ENCODE assay signal across 33 cellular contexts in genomic region chr11:58292017-58292416, GRCh38. TPM values are rescaled to one million over a fixed set of nuclear protein-coding genes. Genes with fewer than 3 reads are reported as not detected.
"Had no signal": no experiment of that assay in that cellular context is flagged by ENCODE, and none has a peak within 500 bp of the region (broad histone marks: within the 10 kb centered on the region; RNA-seq: fewer than 3 reads in every experiment).

No MANE protein-coding gene starts in this region.

- H3K27me3 ChIP-seq: body of pancreas had no signal

- H3K4me3 Mint-ChIP-seq: activated CD4-positive, alpha-beta memory T cell treated with anti-CD3 and anti-CD28 coated beads, Interleukin-2, amount 10 ng/mL, durations not matched to agents 7 days and 5 days; activated CD4-positive, alpha-beta T cell treated with anti-CD3 and anti-CD28 coated beads, Interleukin-2, amount 10 ng/mL, durations not matched to agents 7 days and 5 days; activated naive CD4-positive, alpha-beta T cell treated with anti-CD3 and anti-CD28 coated beads, Interleukin-2, amount 10 ng/mL, durations not matched to agents 7 days and 5 days; activated naive CD8-positive, alpha-beta T cell treated with anti-CD3 and anti-CD28 coated beads, Interleukin-2, amount 10 ng/mL, durations not matched to agents 7 days and 5 days; activated T-cell treated with anti-CD3 and anti-CD28 coated beads, Interleukin-2, amount 50 U/mL, for 24 hours; activated T-cell treated with anti-CD3 and anti-CD28 coated beads, Interleukin-2, amount 50 U/mL, for 72 hours; T-helper 17 cell had no signal

- H3K9me3 ChIP-seq: body of pancreas, esophagus squamous epithelium, gastroesophageal sphincter, heart right ventricle had no signal

- H3K27ac Mint-ChIP-seq: activated CD4-positive, alpha-beta memory T cell treated with anti-CD3 and anti-CD28 coated beads, Interleukin-2, amount 10 ng/mL, durations not matched to agents 7 days and 5 days; activated CD4-positive, alpha-beta T cell treated with anti-CD3 and anti-CD28 coated beads, Interleukin-2, amount 10 ng/mL, durations not matched to agents 7 days and 5 days; activated naive CD4-positive, alpha-beta T cell treated with anti-CD3 and anti-CD28 coated beads, Interleukin-2, amount 10 ng/mL, durations not matched to agents 7 days and 5 days; activated naive CD4-positive, alpha-beta T cell treated with anti-CD3 and anti-CD28 coated beads, Interleukin-2, amount 50 U/mL, for 72 hours; activated naive CD8-positive, alpha-beta T cell treated with anti-CD3 and anti-CD28 coated beads, Interleukin-2, amount 10 ng/mL, durations not matched to agents 7 days and 5 days; activated T-cell treated with anti-CD3 and anti-CD28 coated beads, Interleukin-2, amount 50 U/mL, for 24 hours; activated T-cell treated with anti-CD3 and anti-CD28 coated beads, Interleukin-2, amount 50 U/mL, for 72 hours; T-helper 17 cell had no signal

- H3K27ac ChIP-seq: body of pancreas, epithelial cell of prostate, esophagus squamous epithelium, gastroesophageal sphincter, heart right ventricle had no signal

- FAIRE-seq: colon, endometrium, endothelial cell of umbilical vein had no signal

- H3K27me3 Mint-ChIP-seq: activated CD4-positive, alpha-beta memory T cell treated with anti-CD3 and anti-CD28 coated beads, Interleukin-2, amount 10 ng/mL, durations not matched to agents 7 days and 5 days; activated naive CD4-positive, alpha-beta T cell treated with anti-CD3 and anti-CD28 coated beads, Interleukin-2, amount 10 ng/mL, durations not matched to agents 7 days and 5 days had no signal

- H3K4me1 Mint-ChIP-seq: activated CD4-positive, alpha-beta memory T cell treated with anti-CD3 and anti-CD28 coated beads, Interleukin-2, amount 10 ng/mL, durations not matched to agents 7 days and 5 days; activated CD4-positive, alpha-beta T cell treated with anti-CD3 and anti-CD28 coated beads, Interleukin-2, amount 10 ng/mL, durations not matched to agents 7 days and 5 days; activated naive CD4-positive, alpha-beta T cell treated with anti-CD3 and anti-CD28 coated beads, Interleukin-2, amount 10 ng/mL, durations not matched to agents 7 days and 5 days; activated naive CD8-positive, alpha-beta T cell treated with anti-CD3 and anti-CD28 coated beads, Interleukin-2, amount 10 ng/mL, durations not matched to agents 7 days and 5 days; T-helper 17 cell had no signal

- H3K36me3 Mint-ChIP-seq: activated naive CD4-positive, alpha-beta T cell treated with anti-CD3 and anti-CD28 coated beads, Interleukin-2, amount 10 ng/mL, durations not matched to agents 7 days and 5 days; activated naive CD8-positive, alpha-beta T cell treated with anti-CD3 and anti-CD28 coated beads, Interleukin-2, amount 10 ng/mL, durations not matched to agents 7 days and 5 days had no signal

- DNase-seq: activated CD4-positive, alpha-beta memory T cell treated with anti-CD3 and anti-CD28 coated beads, Interleukin-2, amount 10 ng/mL, durations not matched to agents 7 days and 5 days; activated CD4-positive, alpha-beta T cell treated with anti-CD3 and anti-CD28 coated beads for 1 hour; activated CD4-positive, alpha-beta T cell treated with anti-CD3 and anti-CD28 coated beads for 4 hours; activated CD4-positive, alpha-beta T cell treated with anti-CD3 and anti-CD28 coated beads, Interleukin-2, amount 10 ng/mL, durations not matched to agents 7 days and 5 days; activated CD4-positive, alpha-beta T cell treated with anti-CD3 and anti-CD28 coated beads, Interleukin-2, amount 50 U/mL, for 4 hours; activated CD8-positive, alpha-beta memory T cell treated with anti-CD3 and anti-CD28 coated beads, Interleukin-2, amount 50 U/mL, for 48 hours; activated gamma-delta T cell; activated naive CD4-positive, alpha-beta T cell; activated naive CD4-positive, alpha-beta T cell treated with anti-CD3 and anti-CD28 coated beads, Interleukin-2, amount 10 ng/mL, durations not matched to agents 7 days and 5 days; activated naive CD8-positive, alpha-beta T cell treated with anti-CD3 and anti-CD28 coated beads, Interleukin-2, amount 10 ng/mL, durations not matched to agents 7 days and 5 days; activated T-cell treated with anti-CD3 and anti-CD28 coated beads for 4 hours; activated T-cell treated with anti-CD3 and anti-CD28 coated beads, Interleukin-2, amount 50 U/mL, for 24 hours; activated T-cell treated with anti-CD3 and anti-CD28 coated beads, Interleukin-2, amount 50 U/mL, for 72 hours; body of pancreas; cortex of kidney; dermis blood vessel endothelial cell; effector CD4-positive, alpha-beta T cell; esophagus squamous epithelium; foreskin melanocyte; heart right ventricle; T-helper 1 cell; T-helper 17 cell had no signal

- ATAC-seq: activated naive CD4-positive, alpha-beta T cell treated with anti-CD3 and anti-CD28 coated beads, Interleukin-2, amount 50 U/mL, for 72 hours; activated T-cell treated with anti-CD3 and anti-CD28 coated beads, Interleukin-2, amount 50 U/mL, for 72 hours; body of pancreas; gastroesophageal sphincter; heart right ventricle; T-helper 17 cell had no signal

- H3K36me3 ChIP-seq: esophagus squamous epithelium, gastroesophageal sphincter, heart right ventricle had no signal

- H3K9me3 Mint-ChIP-seq: activated CD4-positive, alpha-beta memory T cell treated with anti-CD3 and anti-CD28 coated beads, Interleukin-2, amount 10 ng/mL, durations not matched to agents 7 days and 5 days; activated CD4-positive, alpha-beta T cell treated with anti-CD3 and anti-CD28 coated beads, Interleukin-2, amount 10 ng/mL, durations not matched to agents 7 days and 5 days; activated naive CD4-positive, alpha-beta T cell treated with anti-CD3 and anti-CD28 coated beads, Interleukin-2, amount 10 ng/mL, durations not matched to agents 7 days and 5 days; activated naive CD8-positive, alpha-beta T cell treated with anti-CD3 and anti-CD28 coated beads, Interleukin-2, amount 10 ng/mL, durations not matched to agents 7 days and 5 days; activated T-cell treated with anti-CD3 and anti-CD28 coated beads, Interleukin-2, amount 50 U/mL, for 24 hours; activated T-cell treated with anti-CD3 and anti-CD28 coated beads, Interleukin-2, amount 50 U/mL, for 72 hours had no signal

- H3K4me3 ChIP-seq: body of pancreas, esophagus squamous epithelium, gastroesophageal sphincter, heart right ventricle had no signal

- H3K4me1 ChIP-seq: body of pancreas, esophagus squamous epithelium, gastroesophageal sphincter, heart right ventricle had no signal

RNA-seq across cellular contexts. Expression of gene OR10W1, which starts 24.0 kb away (rescaled TPM):
- total RNA-seq: activated CD4-positive, alpha-beta memory T cell treated with anti-CD3 and anti-CD28 coated beads, Interleukin-2, amount 10 ng/mL, durations not matched to agents 7 days and 5 days; activated CD4-positive, alpha-beta T cell treated with anti-CD3 and anti-CD28 coated beads, Interleukin-2, amount 10 ng/mL, durations not matched to agents 7 days and 5 days; activated naive CD4-positive, alpha-beta T cell treated with anti-CD3 and anti-CD28 coated beads, Interleukin-2, amount 50 U/mL, for 72 hours; activated naive CD8-positive, alpha-beta T cell treated with anti-CD3 and anti-CD28 coated beads, Interleukin-2, amount 10 ng/mL, durations not matched to agents 7 days and 5 days; activated T-cell treated with anti-CD3 and anti-CD28 coated beads, Interleukin-2, amount 50 U/mL, for 72 hours; body of pancreas; chondrocyte; dermis blood vessel endothelial cell; endothelial cell of umbilical vein; esophagus squamous epithelium; fibroblast of lung; fibroblast of villous mesenchyme; gastroesophageal sphincter; glomerular endothelial cell; heart right ventricle; T-helper 17 cell had no signal
- polyA plus RNA-seq: endothelial cell of umbilical vein, esophagus, fibroblast of lung, heart right ventricle had no signal
